1 cellular context compared by ENCODE assay signal in genomic region chr16:84680165-84680842, GRCh38.
TF ChIP-seq lines count a peak whose summit lies in the region.

No MANE protein-coding gene starts in this region.

TF ChIP-seq in HepG2, 621 proteins besides CTCF, POLR2A, EP300 and RAD21:
- no peak for TF ChIP-seq HOXA9 (CRISPR knock-in tag; IDR thresholded peaks at IDR 0.05; ENCODE audit: borderline replicate concordance)
- TF ChIP-seq CREB1 (IDR thresholded peaks at IDR 0.05) = peak; percentile 9; the same call in 1 of the 2 replicates
- no peak for TF ChIP-seq CREB1 (CRISPR knock-in tag; IDR thresholded peaks at IDR 0.05)
- TF ChIP-seq ZNF7 (CRISPR knock-in tag; IDR thresholded peaks at IDR 0.05) = peak; percentile 60
